1 cellular context compared by ENCODE assay signal in the genomic region with DNA sequence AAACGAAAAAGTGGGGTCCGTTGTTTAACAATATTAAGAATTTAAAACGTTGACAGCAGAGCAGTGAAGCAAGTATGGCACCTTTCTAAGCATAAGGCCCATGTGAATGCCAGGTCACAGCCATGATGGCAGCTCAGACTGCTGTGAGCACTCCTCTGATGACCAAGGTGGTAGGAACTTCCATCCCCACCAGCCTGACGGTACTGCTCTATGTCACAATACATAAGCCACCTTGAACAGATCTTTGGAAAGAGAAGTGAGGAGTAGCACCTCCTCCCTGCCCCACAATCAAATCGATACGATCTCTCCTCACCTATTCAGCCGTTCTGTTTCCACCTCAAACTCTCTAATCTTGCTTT.
TF ChIP-seq lines count a peak whose summit lies in the region.

No MANE protein-coding gene starts in this region.

TF ChIP-seq in IMR-90, 13 proteins besides CTCF, POLR2A, EP300 and RAD21:
- TF ChIP-seq SMC3 (IDR thresholded peaks at IDR 0.05; ENCODE audit: low read depth, low read length) = no peak
- no peak for TF ChIP-seq MAFK (IDR thresholded peaks at IDR 0.05; ENCODE audit: low read depth, low read length)
